ENCODE assay signal across 3 cellular contexts in genomic region chr17:74804683-74805082, GRCh38.
"Had no signal": no experiment of that assay in that cellular context is flagged by ENCODE, and none has a peak within 500 bp of the region (broad histone marks: within the 10 kb centered on the region; RNA-seq: fewer than 3 reads in every experiment).

No MANE protein-coding gene starts in this region.

- DNase-seq: GDM1, GF-D8 had no signal

- ATAC-seq: GM12878 had no signal

- H3K4me3 ChIP-seq: GM12878 had no signal
